ENCODE assay signal across 8 cellular contexts in the genomic region with DNA sequence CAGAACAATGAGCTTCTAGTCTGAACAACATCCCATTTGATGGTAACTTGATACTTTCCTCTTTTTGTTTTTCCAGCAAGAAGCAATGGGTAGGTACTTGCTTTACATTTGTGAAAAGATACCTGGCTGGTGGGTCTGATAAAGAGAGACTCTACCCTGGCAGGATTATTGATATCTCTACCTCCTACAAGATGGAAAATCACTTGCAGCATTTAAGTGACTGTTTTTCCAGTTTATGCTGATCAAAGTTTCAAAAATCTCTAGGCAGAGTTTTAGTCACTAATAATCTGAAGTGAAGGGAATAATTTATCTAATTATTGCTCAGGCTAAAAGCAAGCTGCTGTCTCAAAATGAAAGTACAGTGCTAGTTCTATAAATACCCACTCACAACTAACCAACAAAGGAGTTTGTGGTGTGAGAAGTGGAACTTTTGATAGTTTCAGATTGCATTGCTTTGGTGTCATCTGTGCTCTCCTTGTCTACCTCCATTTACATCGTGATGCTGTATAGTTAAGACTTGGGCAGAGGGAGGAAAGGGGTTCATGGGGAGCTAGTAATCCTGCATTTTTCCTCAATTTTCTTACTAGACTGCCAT.
DNase-seq lines count a peak whose midpoint lies in the region; ATAC-seq and TF ChIP-seq lines count a peak whose summit lies in the region.

No MANE protein-coding gene starts in this region.

- peak; percentile 43 for DNase-seq in GM13977 (ENCODE audit: low spot score)
- DNase-seq in GM20000 (ENCODE audit: low spot score), result peak; percentile 51
- DNase-seq in medulla oblongata (ENCODE audit: extremely low spot score), result peak; percentile 71
- no peak for DNase-seq in DMS79 (lab: John Stamatoyannopoulos, UW)
- DNase-seq in DMS53 treated with DMSO at 0.1 percent for 48 hours (lab: John Stamatoyannopoulos, UW; ENCODE audit: unreplicated experiment), result no peak
- DNase-seq in COR-L47 (lab: John Stamatoyannopoulos, UW), result no peak
- DNase-seq in adrenal gland, result no peak

- H3K27ac ChIP-seq in adrenal gland, result peak overlapping the region in 1 of 5 donors; percentile 45

- TF ChIP-seq CTCF in GM13977 (IDR thresholded peaks at IDR 0.05; ENCODE audit: extremely low read depth, insufficient read depth, missing control alignments) (no peak), GM20000 (IDR thresholded peaks at IDR 0.05; ENCODE audit: extremely low read depth, missing control alignments) (no peak), adrenal gland (IDR thresholded peaks at IDR 0.05) (no peak)

- intact Hi-C loops in adrenal gland (cut with DNase I), result no loop called here

- TF ChIP-seq POLR2A in adrenal gland (IDR thresholded peaks at IDR 0.05), result no peak

- ATAC-seq in HG03460 (IDR thresholded peaks at IDR 0.05; ENCODE audit: unreplicated experiment), result peak; percentile 91

- no peaks in the 10 kb centered on the region for H3K27me3 ChIP-seq in adrenal gland

- in situ Hi-C loops in GM13977 (cut with MboI; ENCODE audit: low pct_unique_long_range_greater_than_20kb, low sequenced_read_pairs, unreplicated experiment), result loop anchor here (10.0 kb wide), 1 partner anchor 248 kb away; no protein-coding TSS in a partner anchor

- H3K36me3 ChIP-seq in adrenal gland (replicated peaks in 1 of 2), result no peaks in the 10 kb centered on the region

- H3K4me3 ChIP-seq in adrenal gland, result no peak overlapping the region

- no peaks in the 10 kb centered on the region for H3K9me3 ChIP-seq in adrenal gland (replicated peaks in 1 of 3)

- peaks cover 0 to 6% of the 10 kb centered on the region in 2 donors for H3K4me1 ChIP-seq in adrenal gland (replicated peaks in 1 of 2)

- 65 to 75% (median 72%) methylated on average over 1 of the region's 1 CpG for WGBS in adrenal gland, 4 donors

Comparison
In these comparisons a context has a peak if more than half of its experiments do, and no peak if none do; other contexts are left out.
1. DNase-seq: peak in GM13977 (single experiment), GM20000 (single experiment) and medulla oblongata (single experiment); none in DMS79 (single experiment), DMS53 treated with DMSO at 0.1 percent for 48 hours (single experiment), COR-L47 (single experiment) and adrenal gland (0 of 7).